ENCODE assay signal across 11 cellular contexts in genomic region chr1:14925336-14926136, GRCh38.
DNase-seq lines count a peak whose midpoint lies in the region; ATAC-seq and TF ChIP-seq lines count a peak whose summit lies in the region.
"Had no signal": no experiment of that assay in that cellular context is flagged by ENCODE, and none has a peak within 500 bp of the region (broad histone marks: within the 10 kb centered on the region; RNA-seq: fewer than 3 reads in every experiment).

No MANE protein-coding gene starts in this region.

- no peaks in the 10 kb centered on the region for H3K36me3 Mint-ChIP-seq in activated T-helper 17 cell treated with anti-CD3 and anti-CD28 coated beads, Interleukin-2, amount 50 U/mL, for 72 hours (ENCODE audit: low read depth)

- H4K20me1 ChIP-seq in DND-41 (ENCODE audit: insufficient read depth, low read length) (peaks cover 64% of the 10 kb centered on the region), hepatocyte (ENCODE audit: insufficient read depth, poor library complexity, severe bottlenecking) (peaks cover 2% of the 10 kb centered on the region)

- H3K27me3 Mint-ChIP-seq in activated T-helper 17 cell treated with anti-CD3 and anti-CD28 coated beads, Interleukin-2, amount 50 U/mL, for 72 hours, result peaks cover 35% of the 10 kb centered on the region

- H3K27me3 ChIP-seq in DND-41 (ENCODE audit: insufficient read depth, low read length, poor library complexity) (peaks cover 11% of the 10 kb centered on the region), hepatocyte (no peaks in the 10 kb centered on the region), rectal smooth muscle tissue (ENCODE audit: control insufficient read depth, insufficient read depth, low read length) (peaks cover 6% of the 10 kb centered on the region), SJCRH30 (peaks cover 11% of the 10 kb centered on the region)

- H3K79me2 ChIP-seq in DND-41 (ENCODE audit: insufficient read depth, low read length), result peaks cover 40% of the 10 kb centered on the region
- H3K79me2 ChIP-seq in hepatocyte, result peaks cover 29% of the 10 kb centered on the region

- no peaks in the 10 kb centered on the region for H3K9me2 ChIP-seq in hepatocyte (replicated peaks; ENCODE audit: insufficient read depth)

- H3K27ac Mint-ChIP-seq in activated T-helper 17 cell treated with anti-CD3 and anti-CD28 coated beads, Interleukin-2, amount 50 U/mL, for 72 hours, result no peak overlapping the region
- H3K27ac Mint-ChIP-seq: effector memory CD8-positive, alpha-beta T cell had no signal

- no peak overlapping the region for H2AFZ ChIP-seq in DND-41 (ENCODE audit: low read depth, low read length)
- no peak overlapping the region for H2AFZ ChIP-seq in hepatocyte

- 39% methylated on average over 12 of the region's 12 CpGs for WGBS in hepatocyte (ENCODE audit: low lambda C conversion rate, missing lambda C conversion rate)

- H3K9ac ChIP-seq in DND-41 (ENCODE audit: low read depth, low read length) (peak overlapping the region; percentile 60; the same call in 1 of the 2 replicates), rectal smooth muscle tissue (ENCODE audit: low read length) (no peak overlapping the region)

- no peak for ATAC-seq in DND-41 (ENCODE audit: insufficient read depth, low read depth)
- ATAC-seq in activated T-helper 17 cell treated with anti-CD3 and anti-CD28 coated beads, Interleukin-2, amount 50 U/mL, for 72 hours (replicated peaks), result no peak
- no peak for ATAC-seq in HG02759 (IDR thresholded peaks at IDR 0.05; ENCODE audit: unreplicated experiment)
- ATAC-seq: effector memory CD8-positive, alpha-beta T cell had no signal

- no peaks in the 10 kb centered on the region for H3K36me3 ChIP-seq in DND-41 (ENCODE audit: insufficient read depth, low read length)
- no peaks in the 10 kb centered on the region for H3K36me3 ChIP-seq in hepatocyte (replicated peaks; ENCODE audit: insufficient read depth, low read depth)
- H3K36me3 ChIP-seq in rectal smooth muscle tissue (ENCODE audit: control insufficient read depth, insufficient read depth, low read length), result no peaks in the 10 kb centered on the region
- H3K36me3 ChIP-seq in SJCRH30, result no peaks in the 10 kb centered on the region

- DNase-seq in DND-41, result no peak
- no peak for DNase-seq in hepatocyte (ENCODE audit: low spot score)
- DNase-seq in NCI-H526 treated with DMSO at 0.1 percent for 48 hours (lab: John Stamatoyannopoulos, UW), result no peak
- DNase-seq in epidermal melanocyte (ENCODE audit: insufficient read length, low spot score), result no peak
- DNase-seq in SJCRH30, result no peak
- DNase-seq: effector memory CD8-positive, alpha-beta T cell; NCI-H1048; stimulated activated CD4-positive, alpha-beta T cell treated with anti-CD3 and anti-CD28 coated beads, Interleukin-4, amount 100 ng/mL, for 24 hours had no signal

- no peaks in the 10 kb centered on the region for H3K9me3 ChIP-seq in DND-41 (ENCODE audit: insufficient read depth, low read length, severe bottlenecking)
- H3K9me3 ChIP-seq in hepatocyte (ENCODE audit: low read depth), result no peaks in the 10 kb centered on the region
- H3K9me3 ChIP-seq in SJCRH30 (replicated peaks), result no peaks in the 10 kb centered on the region

- H3K4me3 ChIP-seq in DND-41 (ENCODE audit: low read depth in 1 of 2, low read length in 2 of 2) (peak overlapping the region; percentile 37 to 63; a peak in 3 of 4 replicates), hepatocyte (peak overlapping the region; percentile 84), rectal smooth muscle tissue (ENCODE audit: low read length) (peak overlapping the region; percentile 51), SJCRH30 (no peak overlapping the region)

- H3K4me2 ChIP-seq in DND-41 (ENCODE audit: insufficient read depth, low read length) (peak overlapping the region; percentile 77), hepatocyte (peak overlapping the region; percentile 100)

- no peaks in the 10 kb centered on the region for H3K4me1 Mint-ChIP-seq in activated T-helper 17 cell treated with anti-CD3 and anti-CD28 coated beads, Interleukin-2, amount 50 U/mL, for 72 hours

- H3K4me3 Mint-ChIP-seq in activated T-helper 17 cell treated with anti-CD3 and anti-CD28 coated beads, Interleukin-2, amount 50 U/mL, for 72 hours, result peak overlapping the region; percentile 31

- no peak overlapping the region for H3K27ac ChIP-seq in DND-41 (ENCODE audit: low read length)
- H3K27ac ChIP-seq in hepatocyte, result peak overlapping the region; percentile 35
- H3K27ac ChIP-seq in rectal smooth muscle tissue (ENCODE audit: low read depth, low read length), result no peak overlapping the region
- no peak overlapping the region for H3K27ac ChIP-seq in SJCRH30

- H3K4me1 ChIP-seq in DND-41 (ENCODE audit: insufficient read depth, low read length), result peaks cover 20% of the 10 kb centered on the region
- peaks cover 37% of the 10 kb centered on the region for H3K4me1 ChIP-seq in hepatocyte (ENCODE audit: insufficient read depth)
- peaks cover 3% of the 10 kb centered on the region for H3K4me1 ChIP-seq in rectal smooth muscle tissue (ENCODE audit: control insufficient read depth, insufficient read depth, low read length)
- peaks cover 5% of the 10 kb centered on the region; the same call in 1 of the 2 replicates for H3K4me1 ChIP-seq in SJCRH30

- no peak for TF ChIP-seq CTCF in DND-41 (IDR thresholded peaks at IDR 0.05; ENCODE audit: borderline replicate concordance, extremely low read depth, low read length, poor library complexity, severe bottlenecking)
- TF ChIP-seq CTCF in hepatocyte (IDR thresholded peaks at IDR 0.05; ENCODE audit: poor library complexity), result peak; percentile 4

- H3K9me3 Mint-ChIP-seq in activated T-helper 17 cell treated with anti-CD3 and anti-CD28 coated beads, Interleukin-2, amount 50 U/mL, for 72 hours, result no peaks in the 10 kb centered on the region
- H3K9me3 Mint-ChIP-seq: effector memory CD8-positive, alpha-beta T cell had no signal
